33 cellular contexts compared by ENCODE assay signal in genomic region chr10:99459217-99459616, GRCh38.
"Had no signal": no experiment of that assay in that cellular context is flagged by ENCODE, and none has a peak within 500 bp of the region (broad histone marks: within the 10 kb centered on the region; RNA-seq: fewer than 3 reads in every experiment).

No MANE protein-coding gene starts in this region.

- H3K27me3 ChIP-seq: ascending aorta, body of pancreas, brain microvascular endothelial cell, cardiac muscle cell had no signal

- FAIRE-seq: astrocyte, bronchial epithelial cell, colon had no signal

- DNase-seq: activated effector memory CD4-positive, alpha-beta T cell treated with anti-CD3 and anti-CD28 coated beads, Interleukin-2, amount 50 U/mL, for 16 hours; activated effector memory CD4-positive, alpha-beta T cell treated with Interleukin-2 at 50 U/mL for 16 hours; activated gamma-delta T cell; activated gamma-delta T cell treated with Interleukin-2 at 50 U/mL for 16 hours; activated naive CD4-positive, alpha-beta T cell; activated naive CD4-positive, alpha-beta T cell treated with anti-CD3 and anti-CD28 coated beads for 36 hours; activated naive CD4-positive, alpha-beta T cell treated with anti-CD3 and anti-CD28 coated beads, Interleukin-2, amount 10 ng/mL, durations not matched to agents 7 days and 5 days; activated naive CD4-positive, alpha-beta T cell treated with anti-CD3 and anti-CD28 coated beads, Interleukin-2, amount 50 U/mL, for 16 hours; activated naive CD4-positive, alpha-beta T cell treated with Interleukin-2 at 50 U/mL for 16 hours; activated naive CD8-positive, alpha-beta T cell treated with anti-CD3 and anti-CD28 coated beads for 36 hours; activated naive CD8-positive, alpha-beta T cell treated with anti-CD3 and anti-CD28 coated beads, Interleukin-2, amount 10 ng/mL, durations not matched to agents 7 days and 5 days; activated naive CD8-positive, alpha-beta T cell treated with anti-CD3 and anti-CD28 coated beads, Interleukin-2, amount 50 U/mL, for 24 hours; activated T-cell treated with anti-CD3 and anti-CD28 coated beads, Interleukin-2, amount 50 U/mL, for 4 hours; activated T-cell treated with anti-CD3 and anti-CD28 coated beads, Interleukin-2, amount 50 U/mL, for 48 hours; activated T-cell treated with anti-CD3 and anti-CD28 coated beads, Interleukin-2, amount 50 U/mL, for 72 hours; adrenal gland; amniotic stem cell; amygdala; anterior cingulate cortex; aorta; body of pancreas; brain microvascular endothelial cell; caudate nucleus; central memory CD4-positive, alpha-beta T cell; cerebellar nuclear complex had no signal

- H3K9me3 ChIP-seq: adrenal gland, ascending aorta, body of pancreas, breast epithelium had no signal

- H3K27ac ChIP-seq: adrenal gland, ascending aorta, body of pancreas, brain microvascular endothelial cell, breast epithelium, cardiac muscle cell had no signal

- H3K4me3 ChIP-seq: adrenal gland, ascending aorta, body of pancreas, breast epithelium, cardiac muscle cell had no signal

- ATAC-seq: activated naive CD4-positive, alpha-beta T cell treated with anti-CD3 and anti-CD28 coated beads, Interleukin-2, amount 50 U/mL, for 72 hours; activated naive CD8-positive, alpha-beta T cell treated with anti-CD3 and anti-CD28 coated beads, Interleukin-2, amount 50 U/mL, for 24 hours; activated T-cell treated with anti-CD3 and anti-CD28 coated beads, Interleukin-2, amount 50 U/mL, for 4 hours; activated T-cell treated with anti-CD3 and anti-CD28 coated beads, Interleukin-2, amount 50 U/mL, for 72 hours; activated T-helper 17 cell treated with anti-CD3 and anti-CD28 coated beads, Interleukin-2, amount 50 U/mL, for 72 hours; body of pancreas had no signal

- H3K4me1 ChIP-seq: adrenal gland, ascending aorta, body of pancreas, breast epithelium had no signal

- H3K36me3 ChIP-seq: adrenal gland, ascending aorta, brain microvascular endothelial cell, breast epithelium, cardiac muscle cell had no signal
